1 cellular context compared by ENCODE assay signal in the genomic region with DNA sequence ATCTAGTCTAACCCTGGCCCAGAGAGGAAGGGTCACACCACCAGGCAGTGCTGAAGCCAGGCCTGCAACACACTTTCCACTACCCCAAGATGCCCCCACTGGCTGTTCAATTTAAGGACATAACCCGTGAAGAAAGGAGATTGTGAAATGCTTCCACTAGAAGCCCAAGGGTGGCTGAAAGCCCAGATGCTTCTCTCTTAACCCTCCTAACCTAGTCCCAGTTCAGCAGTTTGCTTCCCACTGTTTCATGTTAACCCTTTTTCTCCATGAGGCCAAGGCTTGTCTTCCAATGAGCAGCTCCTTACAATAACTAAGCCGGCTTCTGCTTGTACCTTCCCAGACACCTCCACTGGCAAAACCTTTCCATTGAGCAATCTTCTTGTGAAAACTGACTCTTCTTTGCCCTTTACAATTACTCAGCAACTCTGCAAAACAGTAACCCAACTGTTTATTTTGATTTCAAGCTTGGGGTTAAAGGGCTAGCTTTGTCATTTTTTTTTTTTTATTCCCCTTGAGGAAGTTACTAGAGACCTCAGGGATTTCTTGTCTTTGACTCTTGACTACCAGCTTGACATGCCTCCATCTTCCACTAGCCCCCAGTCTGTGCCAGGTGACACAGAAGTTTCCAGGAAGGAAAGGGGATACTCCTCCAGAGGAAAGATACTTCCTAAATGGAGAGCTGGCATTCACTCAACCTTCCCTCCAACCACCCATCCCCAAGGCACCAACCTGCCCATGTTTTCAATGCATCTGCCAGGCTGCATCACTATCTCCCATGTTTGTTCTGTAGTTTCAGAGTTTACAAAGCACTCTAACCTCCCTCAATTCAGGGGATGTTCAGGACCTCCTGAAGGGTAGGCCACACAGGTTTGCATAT.
TF ChIP-seq lines count a peak whose summit lies in the region.

No MANE protein-coding gene starts in this region.

TF ChIP-seq in HepG2, 621 proteins besides CTCF, POLR2A, EP300 and RAD21 (continued from another document and continues in another):
- TF ChIP-seq, protein P1, sequence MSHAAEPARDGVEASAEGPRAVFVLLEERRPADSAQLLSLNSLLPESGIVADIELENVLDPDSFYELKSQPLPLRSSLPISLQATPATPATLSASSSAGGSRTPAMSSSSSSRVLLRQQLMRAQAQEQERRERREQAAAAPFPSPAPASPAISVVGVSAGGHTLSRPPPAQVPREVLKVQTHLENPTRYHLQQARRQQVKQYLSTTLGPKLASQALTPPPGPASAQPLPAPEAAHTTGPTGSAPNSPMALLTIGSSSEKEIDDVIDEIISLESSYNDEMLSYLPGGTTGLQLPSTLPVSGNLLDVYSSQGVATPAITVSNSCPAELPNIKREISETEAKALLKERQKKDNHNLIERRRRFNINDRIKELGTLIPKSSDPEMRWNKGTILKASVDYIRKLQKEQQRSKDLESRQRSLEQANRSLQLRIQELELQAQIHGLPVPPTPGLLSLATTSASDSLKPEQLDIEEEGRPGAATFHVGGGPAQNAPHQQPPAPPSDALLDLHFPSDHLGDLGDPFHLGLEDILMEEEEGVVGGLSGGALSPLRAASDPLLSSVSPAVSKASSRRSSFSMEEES (CRISPR knock-in tag; IDR thresholded peaks at IDR 0.05), result no peak
- TF ChIP-seq, protein P2, sequence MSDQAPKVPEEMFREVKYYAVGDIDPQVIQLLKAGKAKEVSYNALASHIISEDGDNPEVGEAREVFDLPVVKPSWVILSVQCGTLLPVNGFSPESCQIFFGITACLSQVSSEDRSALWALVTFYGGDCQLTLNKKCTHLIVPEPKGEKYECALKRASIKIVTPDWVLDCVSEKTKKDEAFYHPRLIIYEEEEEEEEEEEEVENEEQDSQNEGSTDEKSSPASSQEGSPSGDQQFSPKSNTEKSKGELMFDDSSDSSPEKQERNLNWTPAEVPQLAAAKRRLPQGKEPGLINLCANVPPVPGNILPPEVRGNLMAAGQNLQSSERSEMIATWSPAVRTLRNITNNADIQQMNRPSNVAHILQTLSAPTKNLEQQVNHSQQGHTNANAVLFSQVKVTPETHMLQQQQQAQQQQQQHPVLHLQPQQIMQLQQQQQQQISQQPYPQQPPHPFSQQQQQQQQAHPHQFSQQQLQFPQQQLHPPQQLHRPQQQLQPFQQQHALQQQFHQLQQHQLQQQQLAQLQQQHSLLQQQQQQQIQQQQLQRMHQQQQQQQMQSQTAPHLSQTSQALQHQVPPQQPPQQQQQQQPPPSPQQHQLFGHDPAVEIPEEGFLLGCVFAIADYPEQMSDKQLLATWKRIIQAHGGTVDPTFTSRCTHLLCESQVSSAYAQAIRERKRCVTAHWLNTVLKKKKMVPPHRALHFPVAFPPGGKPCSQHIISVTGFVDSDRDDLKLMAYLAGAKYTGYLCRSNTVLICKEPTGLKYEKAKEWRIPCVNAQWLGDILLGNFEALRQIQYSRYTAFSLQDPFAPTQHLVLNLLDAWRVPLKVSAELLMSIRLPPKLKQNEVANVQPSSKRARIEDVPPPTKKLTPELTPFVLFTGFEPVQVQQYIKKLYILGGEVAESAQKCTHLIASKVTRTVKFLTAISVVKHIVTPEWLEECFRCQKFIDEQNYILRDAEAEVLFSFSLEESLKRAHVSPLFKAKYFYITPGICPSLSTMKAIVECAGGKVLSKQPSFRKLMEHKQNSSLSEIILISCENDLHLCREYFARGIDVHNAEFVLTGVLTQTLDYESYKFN (CRISPR knock-in tag; conservative IDR thresholded peaks at IDR 0.05), result peak; percentile 42
- TF ChIP-seq, protein P3, sequence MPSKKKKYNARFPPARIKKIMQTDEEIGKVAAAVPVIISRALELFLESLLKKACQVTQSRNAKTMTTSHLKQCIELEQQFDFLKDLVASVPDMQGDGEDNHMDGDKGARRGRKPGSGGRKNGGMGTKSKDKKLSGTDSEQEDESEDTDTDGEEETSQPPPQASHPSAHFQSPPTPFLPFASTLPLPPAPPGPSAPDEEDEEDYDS (CRISPR knock-in tag; IDR thresholded peaks at IDR 0.05), result no peak
- TF ChIP-seq, protein P4, sequence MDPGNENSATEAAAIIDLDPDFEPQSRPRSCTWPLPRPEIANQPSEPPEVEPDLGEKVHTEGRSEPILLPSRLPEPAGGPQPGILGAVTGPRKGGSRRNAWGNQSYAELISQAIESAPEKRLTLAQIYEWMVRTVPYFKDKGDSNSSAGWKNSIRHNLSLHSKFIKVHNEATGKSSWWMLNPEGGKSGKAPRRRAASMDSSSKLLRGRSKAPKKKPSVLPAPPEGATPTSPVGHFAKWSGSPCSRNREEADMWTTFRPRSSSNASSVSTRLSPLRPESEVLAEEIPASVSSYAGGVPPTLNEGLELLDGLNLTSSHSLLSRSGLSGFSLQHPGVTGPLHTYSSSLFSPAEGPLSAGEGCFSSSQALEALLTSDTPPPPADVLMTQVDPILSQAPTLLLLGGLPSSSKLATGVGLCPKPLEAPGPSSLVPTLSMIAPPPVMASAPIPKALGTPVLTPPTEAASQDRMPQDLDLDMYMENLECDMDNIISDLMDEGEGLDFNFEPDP (CRISPR knock-in tag; conservative IDR thresholded peaks at IDR 0.05), result no peak
- TF ChIP-seq ZNF101 (CRISPR knock-in tag; IDR thresholded peaks at IDR 0.05; ENCODE audit: borderline replicate concordance, low read depth) (no peak), ATF1 (CRISPR knock-in tag; IDR thresholded peaks at IDR 0.05) (no peak), ZNF652 (CRISPR knock-in tag; IDR thresholded peaks at IDR 0.05; ENCODE audit: borderline replicate concordance, low read depth) (peak; percentile 45; the same call in 1 of the 2 replicates), NCOA1 (CRISPR knock-in tag; IDR thresholded peaks at IDR 0.05) (no peak), MIXL1 (CRISPR knock-in tag; IDR thresholded peaks at IDR 0.05) (no peak), ZNF441 (CRISPR knock-in tag; IDR thresholded peaks at IDR 0.05; ENCODE audit: borderline replicate concordance) (no peak), NR2F2 (IDR thresholded peaks at IDR 0.05; ENCODE audit: borderline replicate concordance, low read depth) (0 out of 2 replicates have a peak, but pooled peaks have one; percentile 27), ZNF570 (CRISPR knock-in tag; IDR thresholded peaks at IDR 0.05; ENCODE audit: borderline replicate concordance) (no peak), SALL2 (CRISPR knock-in tag; IDR thresholded peaks at IDR 0.05) (no peak), PAWR (CRISPR knock-in tag; IDR thresholded peaks at IDR 0.05; ENCODE audit: borderline replicate concordance) (no peak), ZNF737 (CRISPR knock-in tag; IDR thresholded peaks at IDR 0.05; ENCODE audit: borderline replicate concordance) (no peak), KAT2B (IDR thresholded peaks at IDR 0.05; ENCODE audit: borderline replicate concordance, low read depth, low read length) (no peak), ZFAT (CRISPR knock-in tag; conservative IDR thresholded peaks at IDR 0.05) (no peak), HMGA1 (CRISPR knock-in tag; conservative IDR thresholded peaks at IDR 0.05) (no peak), ZFP82 (CRISPR knock-in tag; IDR thresholded peaks at IDR 0.05; ENCODE audit: borderline replicate concordance) (no peak), PAF1 (CRISPR knock-in tag; IDR thresholded peaks at IDR 0.05) (no peak), MBNL3 (CRISPR knock-in tag; conservative IDR thresholded peaks at IDR 0.05) (no peak), KAT7 (CRISPR knock-in tag; IDR thresholded peaks at IDR 0.05; ENCODE audit: borderline replicate concordance) (no peak), ZNF607 (CRISPR knock-in tag; IDR thresholded peaks at IDR 0.05; ENCODE audit: borderline replicate concordance) (no peak), KLF16 (CRISPR knock-in tag; IDR thresholded peaks at IDR 0.05) (no peak), AGO2 (optimal IDR thresholded peaks at IDR 0.05; ENCODE audit: low read depth, low read length) (no peak), ATRX (CRISPR knock-in tag; IDR thresholded peaks at IDR 0.05; ENCODE audit: borderline replicate concordance) (no peak), TSC22D2 (CRISPR knock-in tag; IDR thresholded peaks at IDR 0.05; ENCODE audit: borderline replicate concordance) (no peak), ZBTB7B (CRISPR knock-in tag; IDR thresholded peaks at IDR 0.05) (no peak), ZNF552 (CRISPR knock-in tag; IDR thresholded peaks at IDR 0.05; ENCODE audit: borderline replicate concordance) (no peak), CC2D1A (CRISPR knock-in tag; IDR thresholded peaks at IDR 0.05) (no peak), NFE2L2 (IDR thresholded peaks at IDR 0.05; ENCODE audit: low read length) (peak; percentile 29; the same call in 1 of the 2 replicates), NBN (conservative IDR thresholded peaks at IDR 0.05) (no peak), HNRNPLL (IDR thresholded peaks at IDR 0.05; ENCODE audit: low read depth, low read length, poor library complexity, severe bottlenecking) (no peak), GTF3A (CRISPR knock-in tag; conservative IDR thresholded peaks at IDR 0.05) (no peak), ZNF17 (CRISPR knock-in tag; IDR thresholded peaks at IDR 0.05) (no peak), IRF2 (CRISPR knock-in tag; IDR thresholded peaks at IDR 0.05) (no peak), ZNF282 (IDR thresholded peaks at IDR 0.05; ENCODE audit: partially characterized antibody) (no peak), ISX (CRISPR knock-in tag; conservative IDR thresholded peaks at IDR 0.05) (no peak)
- TF ChIP-seq, protein P5, sequence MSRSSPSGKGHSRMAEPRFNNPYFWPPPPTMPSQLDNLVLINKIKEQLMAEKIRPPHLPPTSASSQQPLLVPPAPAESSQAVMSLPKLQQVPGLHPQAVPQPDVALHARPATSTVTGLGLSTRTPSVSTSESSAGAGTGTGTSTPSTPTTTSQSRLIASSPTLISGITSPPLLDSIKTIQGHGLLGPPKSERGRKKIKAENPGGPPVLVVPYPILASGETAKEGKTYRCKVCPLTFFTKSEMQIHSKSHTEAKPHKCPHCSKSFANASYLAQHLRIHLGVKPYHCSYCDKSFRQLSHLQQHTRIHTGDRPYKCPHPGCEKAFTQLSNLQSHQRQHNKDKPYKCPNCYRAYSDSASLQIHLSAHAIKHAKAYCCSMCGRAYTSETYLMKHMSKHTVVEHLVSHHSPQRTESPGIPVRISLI (CRISPR knock-in tag; IDR thresholded peaks at IDR 0.05; ENCODE audit: borderline replicate concordance), result peak; percentile 82
- TF ChIP-seq, protein P6, sequence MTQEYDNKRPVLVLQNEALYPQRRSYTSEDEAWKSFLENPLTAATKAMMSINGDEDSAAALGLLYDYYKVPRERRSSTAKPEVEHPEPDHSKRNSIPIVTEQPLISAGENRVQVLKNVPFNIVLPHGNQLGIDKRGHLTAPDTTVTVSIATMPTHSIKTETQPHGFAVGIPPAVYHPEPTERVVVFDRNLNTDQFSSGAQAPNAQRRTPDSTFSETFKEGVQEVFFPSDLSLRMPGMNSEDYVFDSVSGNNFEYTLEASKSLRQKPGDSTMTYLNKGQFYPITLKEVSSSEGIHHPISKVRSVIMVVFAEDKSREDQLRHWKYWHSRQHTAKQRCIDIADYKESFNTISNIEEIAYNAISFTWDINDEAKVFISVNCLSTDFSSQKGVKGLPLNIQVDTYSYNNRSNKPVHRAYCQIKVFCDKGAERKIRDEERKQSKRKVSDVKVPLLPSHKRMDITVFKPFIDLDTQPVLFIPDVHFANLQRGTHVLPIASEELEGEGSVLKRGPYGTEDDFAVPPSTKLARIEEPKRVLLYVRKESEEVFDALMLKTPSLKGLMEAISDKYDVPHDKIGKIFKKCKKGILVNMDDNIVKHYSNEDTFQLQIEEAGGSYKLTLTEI (CRISPR knock-in tag; conservative IDR thresholded peaks at IDR 0.05), result no peak
- TF ChIP-seq, protein P7, sequence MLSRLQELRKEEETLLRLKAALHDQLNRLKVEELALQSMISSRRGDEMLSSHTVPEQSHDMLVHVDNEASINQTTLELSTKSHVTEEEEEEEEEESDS (CRISPR knock-in tag; IDR thresholded peaks at IDR 0.05; ENCODE audit: borderline replicate concordance), result no peak
- TF ChIP-seq, protein P8, sequence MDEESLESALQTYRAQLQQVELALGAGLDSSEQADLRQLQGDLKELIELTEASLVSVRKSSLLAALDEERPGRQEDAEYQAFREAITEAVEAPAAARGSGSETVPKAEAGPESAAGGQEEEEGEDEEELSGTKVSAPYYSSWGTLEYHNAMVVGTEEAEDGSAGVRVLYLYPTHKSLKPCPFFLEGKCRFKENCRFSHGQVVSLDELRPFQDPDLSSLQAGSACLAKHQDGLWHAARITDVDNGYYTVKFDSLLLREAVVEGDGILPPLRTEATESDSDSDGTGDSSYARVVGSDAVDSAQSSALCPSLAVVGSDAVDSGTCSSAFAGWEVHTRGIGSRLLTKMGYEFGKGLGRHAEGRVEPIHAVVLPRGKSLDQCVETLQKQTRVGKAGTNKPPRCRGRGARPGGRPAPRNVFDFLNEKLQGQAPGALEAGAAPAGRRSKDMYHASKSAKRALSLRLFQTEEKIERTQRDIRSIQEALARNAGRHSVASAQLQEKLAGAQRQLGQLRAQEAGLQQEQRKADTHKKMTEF (CRISPR knock-in tag; IDR thresholded peaks at IDR 0.05), result no peak
- TF ChIP-seq, protein P9, sequence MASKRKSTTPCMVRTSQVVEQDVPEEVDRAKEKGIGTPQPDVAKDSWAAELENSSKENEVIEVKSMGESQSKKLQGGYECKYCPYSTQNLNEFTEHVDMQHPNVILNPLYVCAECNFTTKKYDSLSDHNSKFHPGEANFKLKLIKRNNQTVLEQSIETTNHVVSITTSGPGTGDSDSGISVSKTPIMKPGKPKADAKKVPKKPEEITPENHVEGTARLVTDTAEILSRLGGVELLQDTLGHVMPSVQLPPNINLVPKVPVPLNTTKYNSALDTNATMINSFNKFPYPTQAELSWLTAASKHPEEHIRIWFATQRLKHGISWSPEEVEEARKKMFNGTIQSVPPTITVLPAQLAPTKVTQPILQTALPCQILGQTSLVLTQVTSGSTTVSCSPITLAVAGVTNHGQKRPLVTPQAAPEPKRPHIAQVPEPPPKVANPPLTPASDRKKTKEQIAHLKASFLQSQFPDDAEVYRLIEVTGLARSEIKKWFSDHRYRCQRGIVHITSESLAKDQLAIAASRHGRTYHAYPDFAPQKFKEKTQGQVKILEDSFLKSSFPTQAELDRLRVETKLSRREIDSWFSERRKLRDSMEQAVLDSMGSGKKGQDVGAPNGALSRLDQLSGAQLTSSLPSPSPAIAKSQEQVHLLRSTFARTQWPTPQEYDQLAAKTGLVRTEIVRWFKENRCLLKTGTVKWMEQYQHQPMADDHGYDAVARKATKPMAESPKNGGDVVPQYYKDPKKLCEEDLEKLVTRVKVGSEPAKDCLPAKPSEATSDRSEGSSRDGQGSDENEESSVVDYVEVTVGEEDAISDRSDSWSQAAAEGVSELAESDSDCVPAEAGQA (IDR thresholded peaks at IDR 0.05; ENCODE audit: low read depth), result no peak
- TF ChIP-seq, protein P9 (CRISPR knock-in tag; IDR thresholded peaks at IDR 0.05; ENCODE audit: borderline replicate concordance), result no peak
